In genomic region chr22:42813501-42813900, GRCh38 we compare ENCODE assay signal across 10 cellular contexts.
"Had no signal": no experiment of that assay in that cellular context is flagged by ENCODE, and none has a peak within 500 bp of the region (broad histone marks: within the 10 kb centered on the region; RNA-seq: fewer than 3 reads in every experiment).

No MANE protein-coding gene starts in this region.

- H3K27me3 Mint-ChIP-seq: activated naive CD4-positive, alpha-beta T cell treated with anti-CD3 and anti-CD28 coated beads, Interleukin-2, amount 10 ng/mL, durations not matched to agents 7 days and 5 days; stimulated activated memory B cell treated with anti-CD40 and anti-IgM and Interleukin-4, amounts not matched to agents 10 μg/mL and 1 μg/mL and 100 μg/mL, for 72 hours; T-cell had no signal

- H3K27ac Mint-ChIP-seq: activated naive CD4-positive, alpha-beta T cell treated with anti-CD3 and anti-CD28 coated beads, Interleukin-2, amount 10 ng/mL, durations not matched to agents 7 days and 5 days; activated T-helper 2 cell treated with anti-CD3 and anti-CD28 coated beads, Interferon-gamma antibody, Interleukin-2, Interleukin-4, amounts not matched to agents 10 μg/mL and 5 μg/mL and 100 μg/mL, durations not matched to agents 14 hours and 24 hours and 36 hours; nephron; stimulated activated memory B cell treated with anti-CD40 and anti-IgM and Interleukin-4, amounts not matched to agents 10 μg/mL and 1 μg/mL and 100 μg/mL, for 72 hours; T-cell had no signal

- DNase-seq: activated CD4-positive, alpha-beta T cell treated with anti-CD3 and anti-CD28 coated beads, Interleukin-2, amount 50 U/mL, for 48 hours; activated naive CD4-positive, alpha-beta T cell treated with anti-CD3 and anti-CD28 coated beads, Interleukin-2, amount 10 ng/mL, durations not matched to agents 7 days and 5 days; ovary; T-cell; T1000; uterus had no signal

- H3K4me1 Mint-ChIP-seq: nephron; stimulated activated memory B cell treated with anti-CD40 and anti-IgM and Interleukin-4, amounts not matched to agents 10 μg/mL and 1 μg/mL and 100 μg/mL, for 72 hours; T-cell had no signal

- ATAC-seq: gastroesophageal sphincter; stimulated activated memory B cell treated with anti-CD40 and anti-IgM and Interleukin-4, amounts not matched to agents 10 μg/mL and 1 μg/mL and 100 μg/mL, for 72 hours; T-cell had no signal

- H3K4me3 Mint-ChIP-seq: activated naive CD4-positive, alpha-beta T cell treated with anti-CD3 and anti-CD28 coated beads, Interleukin-2, amount 10 ng/mL, durations not matched to agents 7 days and 5 days; nephron; stimulated activated memory B cell treated with anti-CD40 and anti-IgM and Interleukin-4, amounts not matched to agents 10 μg/mL and 1 μg/mL and 100 μg/mL, for 72 hours; T-cell had no signal

- H3K9me3 Mint-ChIP-seq: activated naive CD4-positive, alpha-beta T cell treated with anti-CD3 and anti-CD28 coated beads, Interleukin-2, amount 10 ng/mL, durations not matched to agents 7 days and 5 days; activated T-helper 2 cell treated with anti-CD3 and anti-CD28 coated beads, Interferon-gamma antibody, Interleukin-2, Interleukin-4, amounts not matched to agents 10 μg/mL and 5 μg/mL and 100 μg/mL, durations not matched to agents 14 hours and 24 hours and 36 hours; nephron; stimulated activated memory B cell treated with anti-CD40 and anti-IgM and Interleukin-4, amounts not matched to agents 10 μg/mL and 1 μg/mL and 100 μg/mL, for 72 hours; T-cell had no signal
